Comparison of ENCODE assay signal across 8 cellular contexts in genomic region chr1:3746389-3746783, GRCh38. TPM values are rescaled to one million over a fixed set of nuclear protein-coding genes. Genes with fewer than 3 reads are reported as not detected.
A peak's percentile ranks its signal among the peaks of the same experiment; 100 is the strongest.
DNase-seq lines count a peak whose midpoint lies in the region; ATAC-seq, FAIRE-seq and TF ChIP-seq lines count a peak whose summit lies in the region.

No MANE protein-coding gene starts in this region.

- H3K36me3 ChIP-seq in K562 (ENCODE audit: control insufficient read depth, insufficient read depth, low read length) = peaks cover 37% of the 10 kb centered on the region; the same call in 2 of the 3 replicates
- H3K36me3 ChIP-seq in liver (ENCODE audit: control insufficient read depth in 4 of 4, insufficient read depth in 3 of 4, low read depth in 1 of 4, low read length in 3 of 4) = peaks cover 0 to 13% (median 4%) of the 10 kb centered on the region in 4 donors
- no peaks in the 10 kb centered on the region for H3K36me3 ChIP-seq in uterus

- peaks cover 35% of the 10 kb centered on the region for H3K4me1 Mint-ChIP-seq in activated naive CD4-positive, alpha-beta T cell treated with anti-CD3 and anti-CD28 coated beads for 36 hours (ENCODE audit: low read depth)

- CTCF ChIA-PET in activated naive CD4-positive, alpha-beta T cell treated with anti-CD3 and anti-CD28 coated beads for 36 hours (lab: Charles Lee) = no interaction called here
- CTCF ChIA-PET in K562 (lab: Yijun Ruan, JAX; ENCODE audit: low intra/inter-chr PET ratio) = interaction anchor here (0.6 kb wide), 1 partner anchor 143 kb away, joined by 3 read pairs; no protein-coding TSS in a partner anchor

- H3K4me3 Mint-ChIP-seq in activated naive CD4-positive, alpha-beta T cell treated with anti-CD3 and anti-CD28 coated beads for 36 hours = peak overlapping the region; percentile 75

- H3K27me3 Mint-ChIP-seq in activated naive CD4-positive, alpha-beta T cell treated with anti-CD3 and anti-CD28 coated beads for 36 hours (ENCODE audit: low read depth) = no peaks in the 10 kb centered on the region

- peak overlapping the region; percentile 72 for H3K4me3 ChIP-seq in K562
- peak overlapping the region; percentile 80 to 85 (median 85) for H3K4me3 ChIP-seq in liver (ENCODE audit: low read depth in 1 of 3, low read length in 3 of 3)
- H3K4me3 ChIP-seq in uterus = peak overlapping the region; percentile 34 to 68

- H3K9me1 ChIP-seq in K562 (ENCODE audit: control insufficient read depth, insufficient read depth, low read length) = peaks cover 9% of the 10 kb centered on the region

- H3K27ac ChIP-seq in K562 (ENCODE audit: extremely low read depth, low read depth, low read length) (peak overlapping the region; percentile 47), liver (ENCODE audit: low read depth in 1 of 2, low read length in 2 of 2) (no peak overlapping the region), uterus (peak overlapping the region; percentile 37 to 76)

- H3K9me3 ChIP-seq in K562 (replicated peaks; ENCODE audit: control insufficient read depth, insufficient read depth, low read depth, low read length) = no peaks in the 10 kb centered on the region
- no peaks in the 10 kb centered on the region for H3K9me3 ChIP-seq in liver (ENCODE audit: control insufficient read depth in 4 of 4, low read length in 3 of 4)
- no peaks in the 10 kb centered on the region for H3K9me3 ChIP-seq in uterus

- peak overlapping the region; percentile 69 to 95 for H3K9ac ChIP-seq in K562 (ENCODE audit: insufficient read depth in 1 of 2, low read depth in 2 of 2, low read length in 2 of 2)
- peak overlapping the region in 1 of 2 donors; percentile 74 for H3K9ac ChIP-seq in liver (ENCODE audit: low read depth in 1 of 2, low read length in 2 of 2)

- no peak for FAIRE-seq in K562 (lab: Jason Lieb, UNC)

- H4K20me1 ChIP-seq in K562 (replicated peaks; ENCODE audit: control insufficient read depth, insufficient read depth, low read length) = peaks cover 16% of the 10 kb centered on the region; the same call in 1 of the 2 replicates

- H2AFZ ChIP-seq in K562 (ENCODE audit: low read depth, low read length) = peak overlapping the region; percentile 51

- 7% methylated on average over 30 of the region's 30 CpGs for WGBS in K562 (ENCODE audit: insufficient coverage, low coverage, missing lambda C conversion rate)
- WGBS in liver = 28% methylated on average over 30 of the region's 30 CpGs

- intact Hi-C loops in activated naive CD4-positive, alpha-beta T cell treated with anti-CD3 and anti-CD28 coated beads for 36 hours (cut with micrococcal nuclease) = no loop called here
- intact Hi-C loops in K562 (cut with micrococcal nuclease) = loop anchor here (2.0 kb wide), 1 partner anchor 28 kb away; no protein-coding TSS in a partner anchor
- intact Hi-C loops in uterus (cut with DNase I; ENCODE audit: low total_unique reads) = no loop called here
- intact Hi-C loops in left colon (cut with DNase I, micrococcal nuclease) = no loop called here

- in situ Hi-C loops in K562 (cut with MboI) = no loop called here

- peak overlapping the region; percentile 24 for H3K27ac Mint-ChIP-seq in activated naive CD4-positive, alpha-beta T cell treated with anti-CD3 and anti-CD28 coated beads for 36 hours

- no peaks in the 10 kb centered on the region for H3K9me3 Mint-ChIP-seq in activated naive CD4-positive, alpha-beta T cell treated with anti-CD3 and anti-CD28 coated beads for 36 hours

- POLR2A ChIA-PET in K562 (lab: Yijun Ruan, JAX) = interaction anchor here (0.9 to 1.0 kb wide), 2 partner anchors 17 to 21 kb away, joined by 3 read pairs; no protein-coding TSS in a partner anchor

- H3K79me2 ChIP-seq in K562 (ENCODE audit: control insufficient read depth, insufficient read depth, low read length) = peaks cover 29% of the 10 kb centered on the region

- TF ChIP-seq CTCF in K562 (IDR thresholded peaks at IDR 0.05 in 2 of 3, conservative IDR thresholded peaks at IDR 0.05 in 1 of 3; ENCODE audit: insufficient read depth in 2 of 3, low read depth in 1 of 3, low read length in 3 of 3) (no peak), liver (IDR thresholded peaks at IDR 0.05; ENCODE audit: low read depth, low read length, missing input control) (no peak), uterus (IDR thresholded peaks at IDR 0.05) (no peak)

- BruUV-seq in K562 (replicated peaks; lab: Mats Ljungman, UMichigan) = no TSS peak

- DNase-seq in activated naive CD4-positive, alpha-beta T cell treated with anti-CD3 and anti-CD28 coated beads for 36 hours = no peak
- no peak for DNase-seq in activated naive CD4-positive, alpha-beta T cell (lab: John Stamatoyannopoulos, UW)
- DNase-seq in K562 (ENCODE audit: extremely low read depth in 1 of 4, low spot score in 3 of 4) = peak in 1 of 4 experiments; percentile 44
- no peak for DNase-seq in uterus
- DNase-seq in midbrain (lab: John Stamatoyannopoulos, UW) = no peak
- no peak for DNase-seq in NCI-H774 (lab: John Stamatoyannopoulos, UW)
- DNase-seq in left colon = no peak

- peaks cover 17% of the 10 kb centered on the region for H3K36me3 Mint-ChIP-seq in activated naive CD4-positive, alpha-beta T cell treated with anti-CD3 and anti-CD28 coated beads for 36 hours (ENCODE audit: low read depth)

- TF ChIP-seq EP300 in K562 (IDR thresholded peaks at IDR 0.05; ENCODE audit: low read length) = no peak

- peak; percentile 32 for ATAC-seq in K562
- no peak for ATAC-seq in left colon

- TF ChIP-seq RAD21 in K562 (CRISPR knock-in tag; conservative IDR thresholded peaks at IDR 0.05 in 1 of 2, IDR thresholded peaks at IDR 0.05 in 1 of 2) (no peak), liver (IDR thresholded peaks at IDR 0.05) (no peak)

- H3K27me3 ChIP-seq in K562 (ENCODE audit: control insufficient read depth in 2 of 2, insufficient read depth in 2 of 2, low read length in 2 of 2) = no peaks in the 10 kb centered on the region
- H3K27me3 ChIP-seq in liver (ENCODE audit: control insufficient read depth in 4 of 4, insufficient read depth in 4 of 4, low read length in 3 of 4) = no peaks in the 10 kb centered on the region
- H3K27me3 ChIP-seq in uterus = no peaks in the 10 kb centered on the region

- TF ChIP-seq POLR2A in K562 (conservative IDR thresholded peaks at IDR 0.05) (no peak), uterus (IDR thresholded peaks at IDR 0.05) (no peak)

- peak overlapping the region; percentile 87 for H3K4me2 ChIP-seq in K562 (ENCODE audit: insufficient read depth, low read length)

- H3K4me1 ChIP-seq in K562 (replicated peaks in 1 of 2; ENCODE audit: control insufficient read depth in 2 of 2, insufficient read depth in 2 of 2, low read length in 2 of 2) (peaks cover 35 to 61% of the 10 kb centered on the region in 2 experiments), liver (ENCODE audit: control insufficient read depth in 4 of 4, insufficient read depth in 4 of 4, low read length in 3 of 4) (peaks cover 4 to 29% (median 14%) of the 10 kb centered on the region in 4 donors), uterus (peaks cover 4 to 10% of the 10 kb centered on the region in 2 donors)

RNA-seq across cellular contexts. Expression of gene CCDC27, which starts 5.9 kb away (rescaled TPM):
- not detected for total RNA-seq in activated naive CD4-positive, alpha-beta T cell treated with anti-CD3 and anti-CD28 coated beads for 36 hours
- not detected in 2 replicates for total RNA-seq in K562 (2011; cell fraction: chromatin; rRNA removed; ENCODE audit: low replicate concordance)
- total RNA-seq in K562 (2011; cell fraction: nucleolus; rRNA removed) = not detected in 2 replicates
- total RNA-seq in K562 (2011; cell fraction: nucleoplasm; rRNA removed) = not detected in 2 replicates
- total RNA-seq in K562 (2014; rRNA removed) = not detected in 2 replicates
- total RNA-seq in K562 (2014; rRNA removed; fragmentation: Illumina TruSeq; extraction: Trizol) = 0.04 TPM in 1 of 2 replicates, not detected in the other
- total RNA-seq in K562 (2015; rRNA removed; fragmentation: Illumina TruSeq; extraction: Trizol) = not detected in 2 replicates
- not detected in 2 replicates for total RNA-seq in K562 (2021)
- not detected in 2 replicates for polyA plus RNA-seq in K562 (2011; rRNA removed)
- polyA plus RNA-seq in K562 (2011; cell fraction: cytosol; rRNA removed) = not detected in 2 replicates
- not detected in 2 replicates for polyA plus RNA-seq in K562 (2011; cell fraction: nucleus; rRNA removed)
- 0.05 TPM in 1 of 2 replicates, not detected in the other for polyA plus RNA-seq in K562 (2012)
- not detected in 2 replicates for polyA plus RNA-seq in K562 (2014; fragmentation: Illumina TruSeq; extraction: Trizol)
- polyA plus RNA-seq in K562 (2014; fragmentation: Nextera tagmentation; extraction: Ambion mirVana) = under 1 TPM in 1 of 2 experiments, not detected in 1; 0.01 TPM
- not detected in 2 replicates for polyA plus RNA-seq in K562 (2014; rRNA removed)
- polyA minus RNA-seq in K562 (2011; rRNA and poly(A)+ RNA removed) = not detected in 2 replicates
- not detected in 2 replicates for polyA minus RNA-seq in K562 (2011; cell fraction: cytosol; rRNA and poly(A)+ RNA removed)
- polyA minus RNA-seq in K562 (2011; cell fraction: nucleus; rRNA and poly(A)+ RNA removed) = not detected in 2 replicates
- total RNA-seq in liver = not detected
- polyA plus RNA-seq in liver = not detected
- total RNA-seq in uterus = not detected
- total RNA-seq in left colon = not detected

RNA-seq across cellular contexts. Expression of gene SMIM1, which starts 26.2 kb away (rescaled TPM):
- 1 to 10 TPM in 1 of 2 experiments, under 1 TPM in 1; 0.83 to 2.0 TPM for total RNA-seq in activated naive CD4-positive, alpha-beta T cell treated with anti-CD3 and anti-CD28 coated beads for 36 hours
- total RNA-seq in K562 (2011; cell fraction: chromatin; rRNA removed; ENCODE audit: low replicate concordance) = 5.3 and 30.5 TPM in 2 replicates
- total RNA-seq in K562 (2011; cell fraction: nucleolus; rRNA removed) = 40.4 and 40.7 TPM in 2 replicates
- total RNA-seq in K562 (2011; cell fraction: nucleoplasm; rRNA removed) = 9.1 and 19.0 TPM in 2 replicates
- total RNA-seq in K562 (2014; rRNA removed) = 85.6 and 123 TPM in 2 replicates
- total RNA-seq in K562 (2014; rRNA removed; fragmentation: Illumina TruSeq; extraction: Trizol) = 1.8 and 2.3 TPM in 2 replicates
- total RNA-seq in K562 (2015; rRNA removed; fragmentation: Illumina TruSeq; extraction: Trizol) = 31.5 and 44.3 TPM in 2 replicates
- 125 and 150 TPM in 2 replicates for total RNA-seq in K562 (2021)
- 9.2 and 18.1 TPM in 2 replicates for polyA plus RNA-seq in K562 (2011; rRNA removed)
- polyA plus RNA-seq in K562 (2011; cell fraction: cytosol; rRNA removed) = 36.5 and 175 TPM in 2 replicates
- polyA plus RNA-seq in K562 (2011; cell fraction: nucleus; rRNA removed) = 13.1 and 20.5 TPM in 2 replicates
- polyA plus RNA-seq in K562 (2012) = 41.4 and 55.0 TPM in 2 replicates
- 5.0 and 24.5 TPM in 2 replicates for polyA plus RNA-seq in K562 (2014; fragmentation: Illumina TruSeq; extraction: Trizol)
- 10 to 100 TPM; 11.1 to 24.3 TPM for polyA plus RNA-seq in K562 (2014; fragmentation: Nextera tagmentation; extraction: Ambion mirVana)
- polyA plus RNA-seq in K562 (2014; rRNA removed) = 60.6 and 93.3 TPM in 2 replicates
- 1.9 and 3.0 TPM in 2 replicates for polyA minus RNA-seq in K562 (2011; rRNA and poly(A)+ RNA removed)
- 41.1 and 43.1 TPM in 2 replicates for polyA minus RNA-seq in K562 (2011; cell fraction: cytosol; rRNA and poly(A)+ RNA removed)
- 43.8 and 48.5 TPM in 2 replicates for polyA minus RNA-seq in K562 (2011; cell fraction: nucleus; rRNA and poly(A)+ RNA removed)
- total RNA-seq in liver = 10 to 100 TPM in 1 of 2 donors, 1 to 10 TPM in 1; 1.8 to 82.9 TPM
- 10 to 100 TPM in 1 of 2 donors, 1 to 10 TPM in 1; 9.0 to 11.5 TPM for polyA plus RNA-seq in liver
- total RNA-seq in uterus = 10 to 100 TPM in 1 of 4 donors, 1 to 10 TPM in 1, not detected in 2; 4.4 to 15.4 TPM
- 1 to 10 TPM; 1.8 to 4.6 TPM for total RNA-seq in left colon

RNA-seq across cellular contexts. Expression of gene LRRC47, which starts 49.9 kb away (rescaled TPM):
- 10 to 100 TPM; 22.0 to 23.9 TPM for total RNA-seq in activated naive CD4-positive, alpha-beta T cell treated with anti-CD3 and anti-CD28 coated beads for 36 hours
- 34.3 and 41.1 TPM in 2 replicates for total RNA-seq in K562 (2011; cell fraction: chromatin; rRNA removed; ENCODE audit: low replicate concordance)
- total RNA-seq in K562 (2011; cell fraction: nucleolus; rRNA removed) = 26.5 and 28.3 TPM in 2 replicates
- 21.3 and 26.0 TPM in 2 replicates for total RNA-seq in K562 (2011; cell fraction: nucleoplasm; rRNA removed)
- 44.3 and 45.5 TPM in 2 replicates for total RNA-seq in K562 (2014; rRNA removed)
- 40.8 and 43.7 TPM in 2 replicates for total RNA-seq in K562 (2014; rRNA removed; fragmentation: Illumina TruSeq; extraction: Trizol)
- total RNA-seq in K562 (2015; rRNA removed; fragmentation: Illumina TruSeq; extraction: Trizol) = 33.5 and 35.1 TPM in 2 replicates
- total RNA-seq in K562 (2021) = 68.0 and 68.5 TPM in 2 replicates
- 34.2 and 45.2 TPM in 2 replicates for polyA plus RNA-seq in K562 (2011; rRNA removed)
- polyA plus RNA-seq in K562 (2011; cell fraction: cytosol; rRNA removed) = 20.3 and 23.8 TPM in 2 replicates
- 24.3 and 29.5 TPM in 2 replicates for polyA plus RNA-seq in K562 (2011; cell fraction: nucleus; rRNA removed)
- 29.3 and 57.5 TPM in 2 replicates for polyA plus RNA-seq in K562 (2012)
- polyA plus RNA-seq in K562 (2014; fragmentation: Illumina TruSeq; extraction: Trizol) = 36.6 and 48.7 TPM in 2 replicates
- 1 to 10 TPM; 4.6 to 5.3 TPM for polyA plus RNA-seq in K562 (2014; fragmentation: Nextera tagmentation; extraction: Ambion mirVana)
- 30.6 and 35.9 TPM in 2 replicates for polyA plus RNA-seq in K562 (2014; rRNA removed)
- polyA minus RNA-seq in K562 (2011; rRNA and poly(A)+ RNA removed) = 22.8 and 40.7 TPM in 2 replicates
- polyA minus RNA-seq in K562 (2011; cell fraction: cytosol; rRNA and poly(A)+ RNA removed) = 12.9 and 21.0 TPM in 2 replicates
- 8.6 and 10.7 TPM in 2 replicates for polyA minus RNA-seq in K562 (2011; cell fraction: nucleus; rRNA and poly(A)+ RNA removed)
- total RNA-seq in liver = 10 to 100 TPM; 13.2 to 23.8 TPM
- polyA plus RNA-seq in liver = 10 to 100 TPM in 1 of 2 donors, 1 to 10 TPM in 1; 8.7 to 17.5 TPM
- total RNA-seq in uterus = 10 to 100 TPM; 19.0 to 44.7 (median 37.4) TPM
- total RNA-seq in left colon = 10 to 100 TPM; 35.1 to 41.5 TPM

Comparison
In these comparisons a context has a peak if more than half of its experiments do, and no peak if none do; other contexts are left out.
1. H3K27ac ChIP-seq: peak in K562 (single experiment) and uterus (2 of 2); none in liver (0 of 2).
2. Peak in every context shown above with its lines, with median percentiles within 50 percentile points of each other: H3K4me3 ChIP-seq.